Comparison of ENCODE assay signal across 23 cellular contexts in the genomic region with DNA sequence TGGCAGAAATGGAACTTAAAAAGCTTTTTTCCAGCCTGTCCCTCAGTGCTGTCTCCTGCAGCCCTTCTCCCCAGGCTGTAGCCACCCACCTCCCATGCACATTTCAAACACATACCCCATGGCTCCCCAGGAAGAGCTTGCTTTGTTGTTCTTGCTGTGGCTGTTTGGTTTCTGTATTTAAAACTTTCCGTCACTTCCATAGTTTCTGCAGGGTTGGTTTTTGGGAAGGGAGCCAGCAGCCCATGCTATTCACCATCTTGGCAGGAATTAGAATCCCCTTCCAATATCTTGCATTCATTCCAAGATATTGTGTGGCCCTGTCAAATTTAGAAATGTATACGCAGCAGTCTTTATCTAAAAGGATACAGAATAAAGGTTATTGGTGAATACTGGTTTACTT. TPM values are rescaled to one million over a fixed set of nuclear protein-coding genes. Genes with fewer than 3 reads are reported as not detected.
DNase-seq lines count a peak whose midpoint lies in the region; FAIRE-seq and TF ChIP-seq lines count a peak whose summit lies in the region.
"Had no signal": no experiment of that assay in that cellular context is flagged by ENCODE, and none has a peak within 500 bp of the region (broad histone marks: within the 10 kb centered on the region; RNA-seq: fewer than 3 reads in every experiment).

No MANE protein-coding gene starts in this region.

- no peak overlapping the region for H2BK20ac ChIP-seq in H1 (ENCODE audit: low read length)

- no peak for TF ChIP-seq EP300 in H1 (IDR thresholded peaks at IDR 0.05; ENCODE audit: borderline replicate concordance in 1 of 2, low read depth in 2 of 2, low read length in 2 of 2)

- H3K27ac Mint-ChIP-seq in astrocyte (ENCODE audit: unreplicated experiment) = no peak overlapping the region
- H3K27ac Mint-ChIP-seq: CD4-positive, CD25-positive, alpha-beta regulatory T cell had no signal

- no peak overlapping the region for H3K14ac ChIP-seq in H1 (ENCODE audit: insufficient read length)

- DNase-seq in astrocyte (ENCODE audit: low read depth) (peak; percentile 48), H1 (ENCODE audit: low read depth in 1 of 2, low spot score in 2 of 2) (no peak), thyroid gland (peak; percentile 19 to 21), NCI-H1694 (lab: John Stamatoyannopoulos, UW) (no peak), OCI-LY7 (ENCODE audit: low spot score) (no peak), MV-4-11 (lab: John Stamatoyannopoulos, UW) (no peak)
- DNase-seq: CD4-positive, CD25-positive, alpha-beta regulatory T cell; NCI-H1105 treated with DMSO at 0.1 percent for 48 hours; NCI-H146; NCI-H2029 treated with DMSO at 0.1 percent for 48 hours; NCI-H446 treated with DMSO at 0.1 percent for 48 hours; NCI-H526; NK-92 treated with Interleukin-12 subunit alpha and Interleukin-12 subunit beta, amount 100 ng/mL, for 24 hours; PC-9; RPMI8226; SHP77 had no signal

- H3K4me2 ChIP-seq in astrocyte (ENCODE audit: low read length) = peak overlapping the region; percentile 38
- H3K4me2 ChIP-seq in H1 (ENCODE audit: insufficient read depth in 1 of 2, low read depth in 2 of 2, low read length in 2 of 2) = peak overlapping the region; percentile 16 to 46; a peak in 3 of 4 replicates
- no peak overlapping the region for H3K4me2 ChIP-seq in OCI-LY7 (ENCODE audit: low read length)
- H3K4me2 ChIP-seq: BLaER1, PC-9 had no signal

- FAIRE-seq in astrocyte (lab: Jason Lieb, UNC) = no peak
- no peak for FAIRE-seq in H1 (lab: Jason Lieb, UNC)
- FAIRE-seq: D721Med, GM12878, HepG2 had no signal

- H3K36me3 Mint-ChIP-seq in astrocyte (ENCODE audit: low read depth, unreplicated experiment) = peaks cover 10% of the 10 kb centered on the region
- H3K36me3 Mint-ChIP-seq: CD4-positive, CD25-positive, alpha-beta regulatory T cell had no signal

- no peaks in the 10 kb centered on the region for H3K9me3 ChIP-seq in HUES48 (ENCODE audit: control insufficient read depth, insufficient read depth, low read length)
- no peaks in the 10 kb centered on the region for H3K9me3 ChIP-seq in astrocyte (ENCODE audit: insufficient read depth, low read depth, low read length)
- no peaks in the 10 kb centered on the region for H3K9me3 ChIP-seq in H1 (ENCODE audit: insufficient read depth in 2 of 2, low read depth in 1 of 2, low read length in 1 of 2)
- no peaks in the 10 kb centered on the region for H3K9me3 ChIP-seq in thyroid gland
- peaks cover 15% of the 10 kb centered on the region for H3K9me3 ChIP-seq in OCI-LY7 (ENCODE audit: low read length)

- H3K18ac ChIP-seq in H1 (ENCODE audit: extremely low read depth, low read length) = no peak overlapping the region

- no peak overlapping the region for H2BK15ac ChIP-seq in H1 (ENCODE audit: low read length)

- no peaks in the 10 kb centered on the region for H3K9me2 ChIP-seq in OCI-LY7 (ENCODE audit: insufficient read depth, low read length)

- H2BK12ac ChIP-seq in H1 (ENCODE audit: low read depth, low read length) = no peak overlapping the region

- no peaks in the 10 kb centered on the region for H3K27me3 ChIP-seq in HUES48 (ENCODE audit: control insufficient read depth, insufficient read depth, low read length)
- H3K27me3 ChIP-seq in astrocyte (ENCODE audit: insufficient read depth, low read length) = no peaks in the 10 kb centered on the region
- no peaks in the 10 kb centered on the region for H3K27me3 ChIP-seq in H1 (replicated peaks in 1 of 4; ENCODE audit: control insufficient read depth in 3 of 4, extremely low read depth in 1 of 4, insufficient read depth in 3 of 4, low read length in 3 of 4)
- H3K27me3 ChIP-seq in thyroid gland = no peaks in the 10 kb centered on the region
- H3K27me3 ChIP-seq: BLaER1 had no signal

- H4K20me1 ChIP-seq in astrocyte (ENCODE audit: insufficient read depth, low read length) = no peaks in the 10 kb centered on the region
- H4K20me1 ChIP-seq in H1 (replicated peaks in 1 of 2; ENCODE audit: control insufficient read depth in 1 of 2, insufficient read depth in 2 of 2, low read length in 2 of 2) = no peaks in the 10 kb centered on the region
- H4K20me1 ChIP-seq in OCI-LY7 (ENCODE audit: insufficient read depth, low read length) = no peaks in the 10 kb centered on the region
- H4K20me1 ChIP-seq: BLaER1 had no signal

- no peak overlapping the region for H3K4ac ChIP-seq in H1 (replicated peaks; ENCODE audit: insufficient read length, low read depth, low read length)

- no peak for TF ChIP-seq POLR2A in H1 (IDR thresholded peaks at IDR 0.05; ENCODE audit: control extremely low read depth in 1 of 2, low read depth in 2 of 2, low read length in 2 of 2)
- TF ChIP-seq POLR2A in thyroid gland (IDR thresholded peaks at IDR 0.05) = no peak

- H2AK5ac ChIP-seq in H1 (ENCODE audit: low read depth, low read length) = no peak overlapping the region

- TF ChIP-seq CTCF in astrocyte (IDR thresholded peaks at IDR 0.05; ENCODE audit: insufficient read depth, low read depth, low read length) (no peak), H1 (IDR thresholded peaks at IDR 0.05; ENCODE audit: control extremely low read depth in 1 of 3, insufficient read depth in 1 of 3, low read depth in 1 of 3, low read length in 3 of 3) (no peak), thyroid gland (IDR thresholded peaks at IDR 0.05) (no peak), OCI-LY7 (conservative IDR thresholded peaks at IDR 0.05; ENCODE audit: low read length) (no peak)

- H2BK5ac ChIP-seq in H1 (ENCODE audit: low read depth, low read length) = no peak overlapping the region

- H4K91ac ChIP-seq in H1 (replicated peaks; ENCODE audit: insufficient read length, low read length) = no peak overlapping the region

- H2BK120ac ChIP-seq in H1 (replicated peaks; ENCODE audit: low read depth, low read length) = no peak overlapping the region

- H3K4me1 Mint-ChIP-seq in astrocyte (ENCODE audit: low read depth, unreplicated experiment) = peaks cover 13% of the 10 kb centered on the region
- H3K4me1 Mint-ChIP-seq: CD4-positive, CD25-positive, alpha-beta regulatory T cell had no signal

- H3K79me2 ChIP-seq in astrocyte (ENCODE audit: insufficient read depth, low read length) (no peaks in the 10 kb centered on the region), H1 (ENCODE audit: control insufficient read depth in 1 of 2, insufficient read depth in 2 of 2, low read length in 2 of 2) (no peaks in the 10 kb centered on the region), OCI-LY7 (ENCODE audit: insufficient read depth, low read depth, low read length) (no peaks in the 10 kb centered on the region)

- WGBS in H1 (ENCODE audit: extremely low coverage in 1 of 2, insufficient coverage in 1 of 2, insufficient read length in 1 of 2, insufficient replicate concordance in 2 of 2, low coverage in 1 of 2, low lambda C conversion rate in 2 of 2, missing lambda C conversion rate in 1 of 2), 2 experiments = 84% methylated on average over 2 of the region's 2 CpGs; no CpG with 5 or more reads in 1 of the 2 experiments
- 67 to 77% methylated on average over 2 of the region's 2 CpGs for WGBS in thyroid gland, 2 donors

- no TSS peak for BruUV-seq in OCI-LY7 (replicated peaks; lab: Mats Ljungman, UMichigan)

- no peak overlapping the region for H4K8ac ChIP-seq in H1 (ENCODE audit: extremely low read depth, insufficient read depth, low read length)

- H3K9ac ChIP-seq in HUES48 (ENCODE audit: low read depth, low read length) (no peak overlapping the region), astrocyte (ENCODE audit: low read length) (no peak overlapping the region), H1 (replicated peaks in 1 of 4; ENCODE audit: extremely low read depth in 1 of 4, low read depth in 3 of 4, low read length in 3 of 4) (no peak overlapping the region)
- H3K9ac ChIP-seq: BLaER1 had no signal

- TF ChIP-seq RAD21 in H1 (IDR thresholded peaks at IDR 0.05 in 1 of 2, conservative IDR thresholded peaks at IDR 0.05 in 1 of 2; ENCODE audit: low read depth in 2 of 2, low read length in 2 of 2) = no peak

- H3K27ac ChIP-seq in HUES48 (ENCODE audit: low read depth, low read length) = peak overlapping the region; percentile 12
- no peak overlapping the region for H3K27ac ChIP-seq in astrocyte (ENCODE audit: low read depth, low read length)
- H3K27ac ChIP-seq in H1 (ENCODE audit: low read depth, low read length) = no peak overlapping the region
- peak overlapping the region in 2 of 3 donors; percentile 20 to 33 for H3K27ac ChIP-seq in thyroid gland
- no peak overlapping the region for H3K27ac ChIP-seq in OCI-LY7 (ENCODE audit: low read depth, low read length, poor library complexity, severe bottlenecking)
- H3K27ac ChIP-seq: BLaER1, HL-60, PC-9 had no signal

- intact Hi-C loops in thyroid gland (cut with DNase I) (no loop called here), OCI-LY7 (cut with micrococcal nuclease; ENCODE audit: unreplicated experiment) (no loop called here)

- POLR2A ChIA-PET in H1 (lab: Charles Lee; ENCODE audit: partially characterized antibody) = interaction anchor here (0.8 to 1.1 kb wide), 3 partner anchors 23 to 29 kb away, joined by 3 to 4 read pairs (median 3); a partner anchor contains a TSS
- POLR2A ChIA-PET in OCI-LY7 (lab: Charles Lee) = interaction anchor here (0.6 to 0.9 kb wide), 4 partner anchors 13 to 838 kb away, joined by 3 read pairs; no protein-coding TSS in a partner anchor

- H3K79me1 ChIP-seq in H1 (ENCODE audit: low read depth, low read length) = no peaks in the 10 kb centered on the region

- H4K5ac ChIP-seq in H1 (ENCODE audit: insufficient read length, low read depth, low read length) = peak overlapping the region; percentile 46

- no peak overlapping the region for H3K4me3 ChIP-seq in HUES48 (ENCODE audit: low read depth, low read length)
- no peak overlapping the region for H3K4me3 ChIP-seq in astrocyte (ENCODE audit: insufficient read depth, low read depth, low read length)
- no peak overlapping the region for H3K4me3 ChIP-seq in H1 (ENCODE audit: extremely low read depth in 1 of 4, insufficient read depth in 2 of 4, low read depth in 3 of 4, low read length in 4 of 4)
- H3K4me3 ChIP-seq in thyroid gland (replicated peaks in 1 of 3) = no peak overlapping the region
- H3K4me3 ChIP-seq in OCI-LY7 (ENCODE audit: low read depth, low read length, poor library complexity, severe bottlenecking) = no peak overlapping the region
- H3K4me3 ChIP-seq: BLaER1, GM12878, K562, PC-9 had no signal

- H3K4me3 Mint-ChIP-seq in astrocyte (ENCODE audit: unreplicated experiment) = no peak overlapping the region
- H3K4me3 Mint-ChIP-seq: CD4-positive, CD25-positive, alpha-beta regulatory T cell had no signal

- CTCF ChIA-PET in H1 (lab: Charles Lee; ENCODE audit: partially characterized antibody) = interaction anchor here (0.6 to 2.2 kb wide), 4 partner anchors 10 to 615 kb away, joined by 3 to 11 read pairs (median 6); a partner anchor contains a TSS
- CTCF ChIA-PET in OCI-LY7 (lab: Charles Lee; ENCODE audit: unreplicated experiment) = no interaction called here

- peaks cover 4% of the 10 kb centered on the region for H3K9me3 Mint-ChIP-seq in astrocyte (ENCODE audit: unreplicated experiment)

- H3K56ac ChIP-seq in H1 (replicated peaks; ENCODE audit: insufficient read length, low read depth, low read length) = no peak overlapping the region

- no peaks in the 10 kb centered on the region for H3K27me3 Mint-ChIP-seq in astrocyte (ENCODE audit: low read depth, unreplicated experiment)

- H3K4me1 ChIP-seq in HUES48 (ENCODE audit: control insufficient read depth, insufficient read depth, low read length) (peaks cover 6% of the 10 kb centered on the region; the same call in 1 of the 2 replicates), astrocyte (ENCODE audit: insufficient read depth, low read length) (peaks cover 7% of the 10 kb centered on the region), H1 (replicated peaks in 1 of 4; ENCODE audit: control insufficient read depth in 3 of 4, insufficient read depth in 4 of 4, low read length in 3 of 4) (peaks cover 0 to 9% (median 2%) of the 10 kb centered on the region in 4 experiments; a peak in 1 of 7 replicates), thyroid gland (peaks cover 6 to 9% of the 10 kb centered on the region in 2 donors), OCI-LY7 (ENCODE audit: insufficient read depth, low read length, poor library complexity, severe bottlenecking) (no peaks in the 10 kb centered on the region)

- H3K36me3 ChIP-seq in HUES48 (ENCODE audit: control insufficient read depth, insufficient read depth, low read length) (no peaks in the 10 kb centered on the region), astrocyte (ENCODE audit: insufficient read depth, low read length) (no peaks in the 10 kb centered on the region), H1 (ENCODE audit: control insufficient read depth in 2 of 4, insufficient read depth in 4 of 4, low read length in 3 of 4) (no peaks in the 10 kb centered on the region), thyroid gland (no peaks in the 10 kb centered on the region), OCI-LY7 (ENCODE audit: insufficient read depth, low read length) (peaks cover 32% of the 10 kb centered on the region)
- H3K36me3 ChIP-seq: BLaER1 had no signal

- H2AFZ ChIP-seq in astrocyte (ENCODE audit: low read depth, low read length) (peak overlapping the region; percentile 42), H1 (ENCODE audit: low read length) (peak overlapping the region; percentile 91), OCI-LY7 (ENCODE audit: low read length) (no peak overlapping the region)
- H2AFZ ChIP-seq: PC-9 had no signal

- no peaks in the 10 kb centered on the region for H3K23me2 ChIP-seq in H1 (ENCODE audit: low read depth, low read length)

- no peak overlapping the region for H3K23ac ChIP-seq in H1 (ENCODE audit: insufficient read length)

RNA-seq across cellular contexts. Expression of a gene that starts 29.6 kb away (rescaled TPM):
- total RNA-seq in astrocyte (4.6 and 4.7 TPM in 2 replicates), thyroid gland (10 to 100 TPM; 17.7 to 27.0 (median 23.7) TPM), OCI-LY7 (2022) (4.7 and 4.8 TPM in 2 replicates)
- total RNA-seq in H1 (2021; fragmentation: NEBNext Ultra II Directional; extraction: Animal tissue kit (Norgen Biotek cat#: 25700)) = 2.9 and 3.3 TPM in 2 replicates
- polyA plus RNA-seq in H1 (2011; rRNA removed) = 1.8 and 1.9 TPM in 2 replicates
- polyA plus RNA-seq in H1 (2011; cell fraction: cytosol; rRNA removed) = 2.1 TPM
- polyA plus RNA-seq in H1 (2011; cell fraction: nucleus; rRNA removed) = 4.9 TPM
- polyA plus RNA-seq in H1 (2012, experiment 1 of 2) = 1.3 to 3.1 TPM (median 2.2 TPM) in 4 replicates
- polyA plus RNA-seq in H1 (2012, experiment 2 of 2) = 0.89 TPM
- 2.7 TPM for polyA plus RNA-seq in H1 (2013, experiment 1 of 2)
- polyA plus RNA-seq in H1 (2013, experiment 2 of 2) = 2.4 TPM
- polyA minus RNA-seq in H1 (2011; rRNA and poly(A)+ RNA removed) = 5.0 and 5.4 TPM in 2 replicates
- 1.3 TPM for polyA minus RNA-seq in H1 (2011; cell fraction: cytosol; rRNA and poly(A)+ RNA removed)
- 3.1 TPM for polyA minus RNA-seq in H1 (2011; cell fraction: nucleus; rRNA and poly(A)+ RNA removed)
- 4.1 and 6.6 TPM in 2 replicates for total RNA-seq in OCI-LY7 (2014; rRNA removed; shearing (Covaris generic))

RNA-seq across cellular contexts. Expression of a gene that starts 59.4 kb away (rescaled TPM):
- 59.0 and 63.4 TPM in 2 replicates for total RNA-seq in astrocyte
- total RNA-seq in H1 (2021; fragmentation: NEBNext Ultra II Directional; extraction: Animal tissue kit (Norgen Biotek cat#: 25700)) = 28.8 and 33.1 TPM in 2 replicates
- polyA plus RNA-seq in H1 (2011; rRNA removed) = 36.1 and 38.5 TPM in 2 replicates
- polyA plus RNA-seq in H1 (2011; cell fraction: cytosol; rRNA removed) = 91.7 TPM
- polyA plus RNA-seq in H1 (2011; cell fraction: nucleus; rRNA removed) = 40.6 TPM
- 27.5 to 49.3 TPM (median 44.6 TPM) in 4 replicates for polyA plus RNA-seq in H1 (2012, experiment 1 of 2)
- polyA plus RNA-seq in H1 (2012, experiment 2 of 2) = 19.3 TPM
- 17.6 TPM for polyA plus RNA-seq in H1 (2013, experiment 1 of 2)
- polyA plus RNA-seq in H1 (2013, experiment 2 of 2) = 18.2 TPM
- polyA minus RNA-seq in H1 (2011; rRNA and poly(A)+ RNA removed) = 22.3 and 22.4 TPM in 2 replicates
- 34.8 TPM for polyA minus RNA-seq in H1 (2011; cell fraction: cytosol; rRNA and poly(A)+ RNA removed)
- 19.6 TPM for polyA minus RNA-seq in H1 (2011; cell fraction: nucleus; rRNA and poly(A)+ RNA removed)
- 100 to 1,000 TPM in 2 of 4 donors, 10 to 100 TPM in 2; 67.9 to 149 (median 97.4) TPM for total RNA-seq in thyroid gland
- 135 and 142 TPM in 2 replicates for total RNA-seq in OCI-LY7 (2014; rRNA removed; shearing (Covaris generic))
- 89.2 and 90.2 TPM in 2 replicates for total RNA-seq in OCI-LY7 (2022)

Comparison
In these comparisons a context has a peak if more than half of its experiments do, and no peak if none do; other contexts are left out.
1. H3K27ac ChIP-seq: peak in HUES48 (single experiment) and thyroid gland (2 of 3); none in astrocyte (single experiment), H1 (single experiment) and OCI-LY7 (single experiment).
2. DNase-seq: peak in astrocyte (single experiment) and thyroid gland (2 of 2); none in H1 (0 of 2), NCI-H1694 (single experiment), OCI-LY7 (single experiment) and MV-4-11 (single experiment).